ENCODE assay signal across 25 cellular contexts in the genomic region with DNA sequence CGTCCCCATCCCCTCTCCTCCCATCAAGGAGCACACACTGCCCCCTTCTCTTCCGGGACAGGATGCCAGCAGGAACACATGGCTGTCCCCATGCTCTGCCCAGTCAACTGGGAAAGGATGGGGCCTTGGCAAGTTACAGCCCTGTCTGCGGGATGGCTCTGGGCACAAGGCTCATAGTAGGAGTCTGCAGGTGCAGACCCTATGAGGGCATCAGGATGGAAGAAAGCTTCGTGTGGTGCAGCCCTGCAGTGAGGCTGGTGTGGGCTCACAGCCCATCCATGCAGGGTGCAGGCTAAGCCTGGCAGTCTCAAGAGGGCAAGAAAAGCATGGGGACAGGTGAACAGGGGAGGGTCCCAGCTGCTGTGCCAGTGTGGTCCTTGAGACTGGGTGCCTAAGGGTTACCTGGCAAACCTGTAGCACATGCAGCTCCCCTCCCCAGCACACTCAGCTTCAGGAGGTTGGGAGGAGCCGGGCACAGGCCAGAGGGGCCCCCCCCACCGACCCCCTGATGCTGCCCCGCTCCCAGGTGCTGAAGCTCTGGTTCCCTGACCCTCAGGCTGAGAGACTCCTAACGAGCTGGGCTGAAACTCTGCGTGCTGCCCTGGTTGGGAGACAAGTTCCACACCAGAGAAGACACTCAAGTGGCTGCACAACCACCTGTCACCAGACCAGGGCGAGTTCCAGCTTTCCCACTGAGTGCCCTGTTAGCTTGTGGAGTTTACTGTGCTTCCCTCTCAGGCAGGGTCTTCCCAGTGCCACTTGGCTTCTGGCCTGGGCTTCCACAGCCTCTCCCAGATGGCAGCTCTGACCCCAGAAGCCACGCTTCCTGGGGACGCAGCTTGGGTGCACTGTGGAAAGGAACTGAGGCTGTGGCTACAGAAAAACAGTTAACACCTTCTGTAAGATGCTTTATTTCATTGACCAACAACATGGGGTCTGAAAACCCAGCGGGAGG. TPM values are rescaled to one million over a fixed set of nuclear protein-coding genes. Genes with fewer than 3 reads are reported as not detected.
A peak's percentile ranks its signal among the peaks of the same experiment; 100 is the strongest.
DNase-seq lines count a peak whose midpoint lies in the region; ATAC-seq and TF ChIP-seq lines count a peak whose summit lies in the region.
"Had no signal": no experiment of that assay in that cellular context is flagged by ENCODE, and none has a peak within 500 bp of the region (broad histone marks: within the 10 kb centered on the region; RNA-seq: fewer than 3 reads in every experiment).

No MANE protein-coding gene starts in this region.

- H3K4me3 ChIP-seq in BE2C (ENCODE audit: low read depth, low read length) (no peak overlapping the region), H7 (ENCODE audit: insufficient read depth, low read depth, low read length) (no peak overlapping the region), endodermal cell (ENCODE audit: low read length) (no peak overlapping the region), uterus (no peak overlapping the region)
- H3K4me3 ChIP-seq: colonic mucosa, skin epidermis had no signal

- H3K4me1 Mint-ChIP-seq in endodermal cell = peaks cover 11% of the 10 kb centered on the region

- no peaks in the 10 kb centered on the region; the same call in none of the 2 replicates for H3K36me3 ChIP-seq in BE2C
- no peaks in the 10 kb centered on the region for H3K36me3 ChIP-seq in H7 (replicated peaks; ENCODE audit: control insufficient read depth, insufficient read depth, low read length)
- peaks cover 15% of the 10 kb centered on the region for H3K36me3 ChIP-seq in endodermal cell (ENCODE audit: control insufficient read depth, insufficient read depth, low read length)
- H3K36me3 ChIP-seq in uterus = no peaks in the 10 kb centered on the region
- H3K36me3 ChIP-seq: colonic mucosa had no signal

- H3K4me3 Mint-ChIP-seq in endodermal cell = no peak overlapping the region
- H3K4me3 Mint-ChIP-seq: effector memory CD8-positive, alpha-beta T cell had no signal

- H3K4me1 ChIP-seq in BE2C (no peaks in the 10 kb centered on the region), endodermal cell (ENCODE audit: control insufficient read depth, insufficient read depth, low read length) (no peaks in the 10 kb centered on the region), uterus (peaks cover 0 to 5% of the 10 kb centered on the region in 2 donors)
- H3K4me1 ChIP-seq: colonic mucosa had no signal

- no peak for TF ChIP-seq POLR2A in uterus (IDR thresholded peaks at IDR 0.05)

- intact Hi-C loops in posterior vena cava (cut with DNase I) (no loop called here), uterus (cut with DNase I; ENCODE audit: low total_unique reads) (no loop called here)

- H3K27me3 ChIP-seq in BE2C = peaks cover 15% of the 10 kb centered on the region
- peaks cover 25% of the 10 kb centered on the region for H3K27me3 ChIP-seq in H7 (ENCODE audit: control insufficient read depth, insufficient read depth, low read length)
- peaks cover 11% of the 10 kb centered on the region for H3K27me3 ChIP-seq in endodermal cell (ENCODE audit: control insufficient read depth, insufficient read depth, low read length, poor library complexity, severe bottlenecking)
- no peaks in the 10 kb centered on the region for H3K27me3 ChIP-seq in uterus

- H3K27ac ChIP-seq in endodermal cell (ENCODE audit: low read depth, low read length) (no peak overlapping the region), uterus (peak overlapping the region in 1 of 2 donors; percentile 44)
- H3K27ac ChIP-seq: colonic mucosa, KMS-11 had no signal

- TF ChIP-seq CTCF in BE2C (IDR thresholded peaks at IDR 0.05; ENCODE audit: low read depth, low read length) = no peak
- no peak for TF ChIP-seq CTCF in endodermal cell (conservative IDR thresholded peaks at IDR 0.05)
- TF ChIP-seq CTCF in uterus (IDR thresholded peaks at IDR 0.05) = no peak

- ATAC-seq in GM18861 (IDR thresholded peaks at IDR 0.05; ENCODE audit: unreplicated experiment) = no peak
- ATAC-seq: effector memory CD8-positive, alpha-beta T cell; esophagus mucosa had no signal

- H3K36me3 Mint-ChIP-seq in endodermal cell (ENCODE audit: low read depth) = peaks cover 14% of the 10 kb centered on the region

- 72 to 78% methylated on average over 9 to 13 of the region's 13 CpGs for WGBS in endodermal cell (ENCODE audit: insufficient coverage in 1 of 2, insufficient read length in 1 of 2), 2 experiments

- DNase-seq in BE2C (peak; percentile 3), H7 (peak; percentile 55), endodermal cell (peak; percentile 43), posterior vena cava (ENCODE audit: low spot score) (peak; percentile 64), uterus (no peak)
- no peak for DNase-seq in effector CD4-positive, alpha-beta T cell
- no peak for DNase-seq in activated CD4-positive, alpha-beta T cell treated with anti-CD3 and anti-CD28 coated beads for 48 hours
- DNase-seq: ACHN; activated CD8-positive, alpha-beta memory T cell treated with anti-CD3 and anti-CD28 coated beads for 24 hours; activated gamma-delta T cell treated with Interleukin-2 at 50 U/mL for 16 hours; activated T-cell treated with anti-CD3 and anti-CD28 coated beads, Interleukin-2, amount 50 U/mL, for 1 hour; C1 segment of cervical spinal cord; colonic mucosa; COR-L47; DMS79 treated with DMSO at 0.1 percent for 48 hours; effector memory CD8-positive, alpha-beta T cell; mesendoderm; MM.1S; NCI-H1417 treated with DMSO at 0.1 percent for 48 hours; NCI-H345; NCI-H774 had no signal

- H3K27ac Mint-ChIP-seq in endodermal cell = no peak overlapping the region
- H3K27ac Mint-ChIP-seq: effector memory CD8-positive, alpha-beta T cell had no signal

- H3K9me3 Mint-ChIP-seq in endodermal cell = no peaks in the 10 kb centered on the region
- H3K9me3 Mint-ChIP-seq: effector memory CD8-positive, alpha-beta T cell had no signal

- peaks cover 21% of the 10 kb centered on the region for H3K27me3 Mint-ChIP-seq in endodermal cell (ENCODE audit: insufficient read depth)

- no peak overlapping the region for H3K9ac ChIP-seq in endodermal cell (ENCODE audit: extremely low read depth, low read length, poor library complexity, severe bottlenecking)
- H3K9ac ChIP-seq: KMS-11 had no signal

- H3K9me3 ChIP-seq in BE2C = no peaks in the 10 kb centered on the region
- H3K9me3 ChIP-seq in endodermal cell (ENCODE audit: control insufficient read depth, low read length) = no peaks in the 10 kb centered on the region
- no peaks in the 10 kb centered on the region for H3K9me3 ChIP-seq in uterus
- H3K9me3 ChIP-seq: colonic mucosa had no signal

RNA-seq across cellular contexts. Expression of gene SCARF2, which starts 3.3 kb away (rescaled TPM):
- 29.1 TPM for polyA plus RNA-seq in BE2C (2012; ENCODE audit: insufficient read depth, insufficient read length, low read depth)
- total RNA-seq in H7 (2014; rRNA removed; shearing (Covaris generic)) = 11.5 and 15.0 TPM in 2 replicates
- total RNA-seq in endodermal cell (10 to 100 TPM; 19.8 to 20.3 TPM), posterior vena cava (10 to 100 TPM; 18.6 to 26.7 TPM), uterus (10 to 100 TPM; 22.9 to 84.5 (median 30.1) TPM)
- 11.9 TPM for polyA plus RNA-seq in endodermal cell (2013, experiment 1 of 2)
- polyA plus RNA-seq in endodermal cell (2013, experiment 2 of 2) = 12.5 TPM

RNA-seq across cellular contexts. Expression of gene ZNF74, which starts 47.0 kb away (rescaled TPM):
- 43.2 TPM for polyA plus RNA-seq in BE2C (2012; ENCODE audit: insufficient read depth, insufficient read length, low read depth)
- total RNA-seq in H7 (2014; rRNA removed; shearing (Covaris generic)) = 67.5 and 69.6 TPM in 2 replicates
- total RNA-seq in endodermal cell = 10 to 100 TPM; 36.9 to 41.7 TPM
- polyA plus RNA-seq in endodermal cell (2013, experiment 1 of 2) = 31.7 TPM
- 28.7 TPM for polyA plus RNA-seq in endodermal cell (2013, experiment 2 of 2)
- total RNA-seq in posterior vena cava = 1 to 10 TPM; 5.9 to 6.9 TPM
- 10 to 100 TPM in 3 of 4 donors, 1 to 10 TPM in 1; 8.2 to 32.0 (median 10.8) TPM for total RNA-seq in uterus

RNA-seq across cellular contexts. Expression of gene KLHL22, which starts 54.7 kb away (rescaled TPM):
- polyA plus RNA-seq in BE2C (2012; ENCODE audit: insufficient read depth, insufficient read length, low read depth) = 41.4 TPM
- total RNA-seq in H7 (2014; rRNA removed; shearing (Covaris generic)) = 21.4 and 28.9 TPM in 2 replicates
- total RNA-seq in endodermal cell (10 to 100 TPM; 26.5 to 32.8 TPM), posterior vena cava (10 to 100 TPM; 16.3 to 20.0 TPM), uterus (10 to 100 TPM; 14.1 to 73.8 (median 42.7) TPM)
- 23.7 TPM for polyA plus RNA-seq in endodermal cell (2013, experiment 1 of 2)
- polyA plus RNA-seq in endodermal cell (2013, experiment 2 of 2) = 23.3 TPM

Comparison
In these comparisons a context has a peak if more than half of its experiments do, and no peak if none do; other contexts are left out.
1. DNase-seq: peak in BE2C (single experiment), H7 (single experiment), endodermal cell (single experiment) and posterior vena cava (single experiment); none in effector CD4-positive, alpha-beta T cell (single experiment), uterus (0 of 2) and activated CD4-positive, alpha-beta T cell treated with anti-CD3 and anti-CD28 coated beads for 48 hours (single experiment).